Comparison of ENCODE assay signal across 21 cellular contexts in genomic region chr1:242057745-242058115, GRCh38. TPM values are rescaled to one million over a fixed set of nuclear protein-coding genes. Genes with fewer than 3 reads are reported as not detected.
DNase-seq lines count a peak whose midpoint lies in the region; FAIRE-seq and TF ChIP-seq lines count a peak whose summit lies in the region.
"Had no signal": no experiment of that assay in that cellular context is flagged by ENCODE, and none has a peak within 500 bp of the region (broad histone marks: within the 10 kb centered on the region; RNA-seq: fewer than 3 reads in every experiment).

No MANE protein-coding gene starts in this region.

- H3K4ac ChIP-seq in H1 (replicated peaks; ENCODE audit: insufficient read length, low read depth, low read length), result no peak overlapping the region
- no peak overlapping the region for H3K4ac ChIP-seq in neuronal stem cell (ENCODE audit: low read length)

- H3K79me2 ChIP-seq in H1 (ENCODE audit: control insufficient read depth in 1 of 2, insufficient read depth in 2 of 2, low read length in 2 of 2), result no peaks in the 10 kb centered on the region

- no peak overlapping the region for H2BK12ac ChIP-seq in H1 (ENCODE audit: low read depth, low read length)
- no peak overlapping the region for H2BK12ac ChIP-seq in neuronal stem cell (ENCODE audit: low read length)

- CTCF ChIA-PET in HEK293 (lab: Yijun Ruan, JAX) (no interaction called here), H1 (lab: Charles Lee; ENCODE audit: partially characterized antibody) (no interaction called here)

- intact Hi-C loops in activated CD4-positive, alpha-beta T cell treated with anti-CD3 and anti-CD28 coated beads, Interleukin-2, amount 10 ng/mL, durations not matched to agents 24 days and 14 days (cut with micrococcal nuclease), result no loop called here

- DNase-seq in activated CD4-positive, alpha-beta T cell treated with anti-CD3 and anti-CD28 coated beads, Interleukin-2, amount 10 ng/mL, durations not matched to agents 24 days and 14 days, result peak; percentile 23
- no peak for DNase-seq in activated CD4-positive, alpha-beta T cell treated with anti-CD3 and anti-CD28 coated beads for 48 hours
- DNase-seq in H1 (ENCODE audit: low read depth in 1 of 2, low spot score in 2 of 2) (no peak), neuronal stem cell (ENCODE audit: low spot score) (no peak), NOMO-1 treated with dmso at 0.1 percent for 144 hours (lab: John Stamatoyannopoulos, UW; ENCODE audit: unreplicated experiment) (no peak), A172 (ENCODE audit: low spot score) (no peak)
- DNase-seq: C1 segment of cervical spinal cord; CD8-positive, alpha-beta T cell; DND-41; HCEC 1CT; NCI-H1105; NCI-H2029 treated with DMSO at 0.1 percent for 48 hours; NCI-H510A treated with DMSO at 0.1 percent for 48 hours; NK-92 treated with Interleukin-12 subunit alpha and Interleukin-12 subunit beta, amount 100 ng/mL, for 24 hours; SIG-M5 had no signal

- H4K91ac ChIP-seq in H1 (replicated peaks; ENCODE audit: insufficient read length, low read length) (peak overlapping the region; percentile 10), neuronal stem cell (ENCODE audit: low read depth, low read length, poor library complexity) (no peak overlapping the region)

- H3K4me1 ChIP-seq in HEK293 (ENCODE audit: control insufficient read depth, insufficient read depth, low read length) (no peaks in the 10 kb centered on the region), H1 (replicated peaks in 1 of 4; ENCODE audit: control insufficient read depth in 3 of 4, insufficient read depth in 4 of 4, low read length in 3 of 4) (peaks cover 0 to 5% (median 0%) of the 10 kb centered on the region in 4 experiments; a peak in 2 of 7 replicates), neuronal stem cell (ENCODE audit: control insufficient read depth in 2 of 2, insufficient read depth in 1 of 2, low read depth in 1 of 2, low read length in 2 of 2) (peaks cover 0 to 2% of the 10 kb centered on the region in 2 donors)

- no peak overlapping the region for H4K5ac ChIP-seq in H1 (ENCODE audit: insufficient read length, low read depth, low read length)

- no peak overlapping the region for H3K4me3 Mint-ChIP-seq in activated CD4-positive, alpha-beta T cell treated with anti-CD3 and anti-CD28 coated beads, Interleukin-2, amount 10 ng/mL, durations not matched to agents 24 days and 14 days
- H3K4me3 Mint-ChIP-seq: CD8-positive, alpha-beta T cell; T-helper 1 cell treated with Interleukin-12 subunit alpha and Interleukin-12 subunit beta and Interleukin-4 antibody, amounts not matched to agents 30 μg/mL and 1 μg/mL, for 36 hours had no signal

- peak overlapping the region; percentile 60 for H3K18ac ChIP-seq in H1 (ENCODE audit: extremely low read depth, low read length)
- no peak overlapping the region for H3K18ac ChIP-seq in neuronal stem cell (ENCODE audit: low read length)

- H3K9me3 ChIP-seq in HEK293 (ENCODE audit: control insufficient read depth, insufficient read depth, low read depth, low read length) (no peaks in the 10 kb centered on the region), H1 (ENCODE audit: insufficient read depth in 2 of 2, low read depth in 1 of 2, low read length in 1 of 2) (no peaks in the 10 kb centered on the region; a peak in 1 of 4 replicates), neuronal stem cell (replicated peaks in 1 of 2; ENCODE audit: control insufficient read depth in 2 of 2, insufficient read depth in 1 of 2, low read depth in 1 of 2, low read length in 2 of 2) (no peaks in the 10 kb centered on the region)

- H2BK120ac ChIP-seq in H1 (replicated peaks; ENCODE audit: low read depth, low read length), result no peak overlapping the region
- H2BK120ac ChIP-seq in neuronal stem cell (ENCODE audit: low read depth, low read length), result no peak overlapping the region

- H2BK20ac ChIP-seq in H1 (ENCODE audit: low read length), result no peak overlapping the region

- H3K27ac ChIP-seq in HEK293 (ENCODE audit: extremely low read depth, low read depth, low read length), result no peak overlapping the region
- H3K27ac ChIP-seq in H1 (ENCODE audit: low read depth, low read length), result no peak overlapping the region
- no peak overlapping the region for H3K27ac ChIP-seq in neuronal stem cell (replicated peaks; ENCODE audit: low read length)
- H3K27ac ChIP-seq: HL-60, KMS-11 had no signal

- no peak for TF ChIP-seq POLR2A in H1 (IDR thresholded peaks at IDR 0.05; ENCODE audit: control extremely low read depth in 1 of 2, low read depth in 2 of 2, low read length in 2 of 2)

- H3K79me1 ChIP-seq in H1 (ENCODE audit: low read depth, low read length) (no peaks in the 10 kb centered on the region), neuronal stem cell (ENCODE audit: low read depth, low read length) (no peaks in the 10 kb centered on the region)

- no peak overlapping the region for H3K27ac Mint-ChIP-seq in activated CD4-positive, alpha-beta T cell treated with anti-CD3 and anti-CD28 coated beads, Interleukin-2, amount 10 ng/mL, durations not matched to agents 24 days and 14 days
- H3K27ac Mint-ChIP-seq: CD8-positive, alpha-beta T cell; T-helper 1 cell treated with Interleukin-12 subunit alpha and Interleukin-12 subunit beta and Interleukin-4 antibody, amounts not matched to agents 30 μg/mL and 1 μg/mL, for 36 hours had no signal

- TF ChIP-seq EP300 in H1 (IDR thresholded peaks at IDR 0.05; ENCODE audit: borderline replicate concordance in 1 of 2, low read depth in 2 of 2, low read length in 2 of 2), result no peak

- 82% methylated on average over 2 of the region's 3 CpGs; no CpG with 5 or more reads in 1 of the 2 experiments for WGBS in H1 (ENCODE audit: extremely low coverage in 1 of 2, insufficient coverage in 1 of 2, insufficient read length in 1 of 2, insufficient replicate concordance in 2 of 2, low coverage in 1 of 2, low lambda C conversion rate in 2 of 2, missing lambda C conversion rate in 1 of 2), 2 experiments
- WGBS in neuronal stem cell (ENCODE audit: extremely low coverage in 2 of 2, insufficient read length in 2 of 2, insufficient replicate concordance in 1 of 2), 2 donors, result no CpG with 5 or more reads among the region's 3 CpGs

- POLR2A ChIA-PET in HEK293 (lab: Yijun Ruan, JAX), result no interaction called here
- POLR2A ChIA-PET in H1 (lab: Charles Lee; ENCODE audit: partially characterized antibody), result no interaction called here

- no peaks in the 10 kb centered on the region for H4K20me1 ChIP-seq in H1 (replicated peaks in 1 of 2; ENCODE audit: control insufficient read depth in 1 of 2, insufficient read depth in 2 of 2, low read length in 2 of 2)

- H4K8ac ChIP-seq in H1 (ENCODE audit: extremely low read depth, insufficient read depth, low read length) (peak overlapping the region; percentile 28; the same call in 1 of the 2 replicates), neuronal stem cell (ENCODE audit: low read depth, low read length) (no peak overlapping the region)

- no peak overlapping the region for H3K4me3 ChIP-seq in HEK293 (ENCODE audit: low read depth, low read length)
- no peak overlapping the region for H3K4me3 ChIP-seq in H1 (ENCODE audit: extremely low read depth in 1 of 4, insufficient read depth in 2 of 4, low read depth in 3 of 4, low read length in 4 of 4)
- no peak overlapping the region for H3K4me3 ChIP-seq in neuronal stem cell (ENCODE audit: low read length in 2 of 2)
- H3K4me3 ChIP-seq: GM12878 had no signal

- H2BK15ac ChIP-seq in H1 (ENCODE audit: low read length) (no peak overlapping the region), neuronal stem cell (ENCODE audit: low read length) (no peak overlapping the region)

- H3K27me3 ChIP-seq in H1 (replicated peaks in 1 of 4; ENCODE audit: control insufficient read depth in 3 of 4, extremely low read depth in 1 of 4, insufficient read depth in 3 of 4, low read length in 3 of 4) (no peaks in the 10 kb centered on the region; a peak in 1 of 7 replicates), neuronal stem cell (ENCODE audit: control insufficient read depth in 3 of 3, insufficient read depth in 3 of 3, low read depth in 1 of 3, low read length in 3 of 3) (peaks cover 0 to 3% (median 0%) of the 10 kb centered on the region in 3 experiments)

- H3K14ac ChIP-seq in H1 (ENCODE audit: insufficient read length) (no peak overlapping the region), neuronal stem cell (ENCODE audit: low read length) (peak overlapping the region; percentile 97)

- no peak overlapping the region for H3K9ac ChIP-seq in H1 (replicated peaks in 1 of 4; ENCODE audit: extremely low read depth in 1 of 4, low read depth in 3 of 4, low read length in 3 of 4)
- no peak overlapping the region for H3K9ac ChIP-seq in neuronal stem cell (ENCODE audit: low read depth, low read length, poor library complexity)
- H3K9ac ChIP-seq: KMS-11 had no signal

- TF ChIP-seq RAD21 in H1 (IDR thresholded peaks at IDR 0.05 in 1 of 2, conservative IDR thresholded peaks at IDR 0.05 in 1 of 2; ENCODE audit: low read depth in 2 of 2, low read length in 2 of 2), result no peak

- H3K36me3 ChIP-seq in HEK293 (ENCODE audit: control insufficient read depth in 2 of 2, insufficient read depth in 1 of 2, low read length in 2 of 2) (no peaks in the 10 kb centered on the region), H1 (ENCODE audit: control insufficient read depth in 2 of 4, insufficient read depth in 4 of 4, low read length in 3 of 4) (no peaks in the 10 kb centered on the region), neuronal stem cell (replicated peaks in 1 of 2; ENCODE audit: control insufficient read depth in 2 of 2, insufficient read depth in 2 of 2, low read length in 2 of 2) (no peaks in the 10 kb centered on the region)

- no peaks in the 10 kb centered on the region for H3K36me3 Mint-ChIP-seq in activated CD4-positive, alpha-beta T cell treated with anti-CD3 and anti-CD28 coated beads, Interleukin-2, amount 10 ng/mL, durations not matched to agents 24 days and 14 days (ENCODE audit: low read depth)
- H3K36me3 Mint-ChIP-seq: CD8-positive, alpha-beta T cell had no signal

- H2AFZ ChIP-seq in H1 (ENCODE audit: low read length) (no peak overlapping the region; the same call in 1 of the 2 replicates), neuronal stem cell (ENCODE audit: low read length) (no peak overlapping the region)

- H2BK5ac ChIP-seq in H1 (ENCODE audit: low read depth, low read length), result no peak overlapping the region; the same call in 1 of the 2 replicates
- H2BK5ac ChIP-seq in neuronal stem cell (ENCODE audit: low read length), result no peak overlapping the region

- H2AK5ac ChIP-seq in H1 (ENCODE audit: low read depth, low read length), result no peak overlapping the region
- no peak overlapping the region for H2AK5ac ChIP-seq in neuronal stem cell (ENCODE audit: low read depth, low read length)

- no peaks in the 10 kb centered on the region for H3K9me3 Mint-ChIP-seq in activated CD4-positive, alpha-beta T cell treated with anti-CD3 and anti-CD28 coated beads, Interleukin-2, amount 10 ng/mL, durations not matched to agents 24 days and 14 days
- H3K9me3 Mint-ChIP-seq: CD8-positive, alpha-beta T cell; T-helper 1 cell treated with Interleukin-12 subunit alpha and Interleukin-12 subunit beta and Interleukin-4 antibody, amounts not matched to agents 30 μg/mL and 1 μg/mL, for 36 hours had no signal

- H3K27me3 Mint-ChIP-seq in activated CD4-positive, alpha-beta T cell treated with anti-CD3 and anti-CD28 coated beads, Interleukin-2, amount 10 ng/mL, durations not matched to agents 24 days and 14 days, result no peaks in the 10 kb centered on the region

- no peaks in the 10 kb centered on the region for H3K23me2 ChIP-seq in H1 (ENCODE audit: low read depth, low read length)

- H3K4me2 ChIP-seq in H1 (ENCODE audit: insufficient read depth in 1 of 2, low read depth in 2 of 2, low read length in 2 of 2) (no peak overlapping the region), neuronal stem cell (ENCODE audit: insufficient read depth, low read length, poor library complexity, severe bottlenecking) (no peak overlapping the region)
- H3K4me2 ChIP-seq: KMS-11 had no signal

- H3K23ac ChIP-seq in H1 (ENCODE audit: insufficient read length) (no peak overlapping the region), neuronal stem cell (ENCODE audit: low read depth, low read length, poor library complexity) (no peak overlapping the region)

- H3K56ac ChIP-seq in H1 (replicated peaks; ENCODE audit: insufficient read length, low read depth, low read length), result no peak overlapping the region

- no peak for FAIRE-seq in H1 (lab: Jason Lieb, UNC)
- FAIRE-seq: GM12878 had no signal

- TF ChIP-seq CTCF in HEK293 (tag by site-specific recombination; IDR thresholded peaks at IDR 0.05) (no peak), H1 (IDR thresholded peaks at IDR 0.05; ENCODE audit: control extremely low read depth in 1 of 3, insufficient read depth in 1 of 3, low read depth in 1 of 3, low read length in 3 of 3) (no peak)

- H3K4me1 Mint-ChIP-seq in activated CD4-positive, alpha-beta T cell treated with anti-CD3 and anti-CD28 coated beads, Interleukin-2, amount 10 ng/mL, durations not matched to agents 24 days and 14 days, result no peaks in the 10 kb centered on the region

RNA-seq across cellular contexts. Expression of gene MAP1LC3C, which starts 58.8 kb away (rescaled TPM):
- total RNA-seq in activated CD4-positive, alpha-beta T cell treated with anti-CD3 and anti-CD28 coated beads, Interleukin-2, amount 10 ng/mL, durations not matched to agents 24 days and 14 days, result not detected in 2 replicates
- total RNA-seq in H1 (2021; fragmentation: NEBNext Ultra II Directional; extraction: Animal tissue kit (Norgen Biotek cat#: 25700)), result 1.7 and 2.1 TPM in 2 replicates
- 2.3 and 3.2 TPM in 2 replicates for polyA plus RNA-seq in H1 (2011; rRNA removed)
- 3.3 TPM for polyA plus RNA-seq in H1 (2011; cell fraction: cytosol; rRNA removed)
- 1.5 TPM for polyA plus RNA-seq in H1 (2011; cell fraction: nucleus; rRNA removed)
- 2.2 to 3.0 TPM (median 2.6 TPM) in 4 replicates for polyA plus RNA-seq in H1 (2012, experiment 1 of 2)
- 1.9 TPM for polyA plus RNA-seq in H1 (2012, experiment 2 of 2)
- 0.59 TPM for polyA plus RNA-seq in H1 (2013, experiment 1 of 2)
- 0.48 TPM for polyA plus RNA-seq in H1 (2013, experiment 2 of 2)
- 2.6 and 3.5 TPM in 2 replicates for polyA minus RNA-seq in H1 (2011; rRNA and poly(A)+ RNA removed)
- 1.3 TPM for polyA minus RNA-seq in H1 (2011; cell fraction: cytosol; rRNA and poly(A)+ RNA removed)
- polyA minus RNA-seq in H1 (2011; cell fraction: nucleus; rRNA and poly(A)+ RNA removed), result 0.90 TPM
- polyA plus RNA-seq in neuronal stem cell (2013, experiment 1 of 2), result 0.24 TPM
- polyA plus RNA-seq in neuronal stem cell (2013, experiment 2 of 2), result 0.29 TPM
- total RNA-seq in A172 (2014; rRNA removed; shearing (Covaris generic)), result 2.6 and 8.0 TPM in 2 replicates
- total RNA-seq: CD8-positive, alpha-beta T cell; GM12878; HT1080 had no signal
